ENCODE assay signal across 16 cellular contexts in genomic region chr13:53012707-53013106, GRCh38. TPM values are rescaled to one million over a fixed set of nuclear protein-coding genes. Genes with fewer than 3 reads are reported as not detected.
DNase-seq lines count a peak whose midpoint lies in the region; ATAC-seq, FAIRE-seq and TF ChIP-seq lines count a peak whose summit lies in the region.
"Had no signal": no experiment of that assay in that cellular context is flagged by ENCODE, and none has a peak within 500 bp of the region (broad histone marks: within the 10 kb centered on the region; RNA-seq: fewer than 3 reads in every experiment).

No MANE protein-coding gene starts in this region.

- no peaks in the 10 kb centered on the region for H3K9me3 Mint-ChIP-seq in natural killer cell treated with Interleukin-12 subunit alpha and Interleukin-12 subunit beta and Interleukin-15 and Interleukin-18, amount 100 ng/mL, for 72 hours
- H3K9me3 Mint-ChIP-seq: activated T-helper 2 cell treated with anti-CD3 and anti-CD28 coated beads, Interferon-gamma antibody, Interleukin-2, Interleukin-4, amounts not matched to agents 10 μg/mL and 5 μg/mL and 100 μg/mL, durations not matched to agents 14 hours and 24 hours and 36 hours had no signal

- no peaks in the 10 kb centered on the region for H3K79me2 ChIP-seq in MM.1S (ENCODE audit: low read length)
- no peaks in the 10 kb centered on the region for H3K79me2 ChIP-seq in GM12878 (ENCODE audit: control insufficient read depth, insufficient read depth, low read length)

- 2% methylated on average over 3 of the region's 3 CpGs for WGBS in GM12878 (ENCODE audit: insufficient coverage, insufficient replicate concordance, low lambda C conversion rate, missing lambda C conversion rate)

- H3K4me1 ChIP-seq in MM.1S (ENCODE audit: low read length) = peaks cover 4% of the 10 kb centered on the region; the same call in 1 of the 2 replicates
- no peaks in the 10 kb centered on the region for H3K4me1 ChIP-seq in GM12878 (ENCODE audit: control insufficient read depth, insufficient read depth, low read length)

- SMC1A ChIA-PET in GM12878 (lab: Charles Lee; ENCODE audit: uncharacterized antibody, unreplicated experiment) = interaction anchor here (1.4 kb wide), 1 partner anchor 45 kb away, joined by 4 read pairs; no protein-coding TSS in a partner anchor

- TF ChIP-seq CTCF in MM.1S (IDR thresholded peaks at IDR 0.05; ENCODE audit: low read length) (no peak), GM12878 (IDR thresholded peaks at IDR 0.05 in 2 of 3, conservative IDR thresholded peaks at IDR 0.05 in 1 of 3; ENCODE audit: control insufficient read depth in 2 of 3, extremely low read depth in 1 of 3, insufficient read depth in 1 of 3, low read depth in 3 of 3, low read length in 3 of 3) (no peak), foreskin fibroblast (IDR thresholded peaks at IDR 0.05; ENCODE audit: low read depth, low read length) (no peak)

- no peak for FAIRE-seq in GM12878 (lab: Jason Lieb, UNC)
- FAIRE-seq: astrocyte, H1 had no signal

- CTCF ChIA-PET in GM12878 (lab: Yijun Ruan, JAX) = interaction anchor here (1.4 to 1.5 kb wide), 3 partner anchors 11 to 139 kb away, joined by 3 to 5 read pairs (median 4); no protein-coding TSS in a partner anchor

- H3K4me2 ChIP-seq in MM.1S (ENCODE audit: low read depth, low read length) = no peak overlapping the region
- peak overlapping the region; percentile 34; the same call in 1 of the 2 replicates for H3K4me2 ChIP-seq in GM12878 (ENCODE audit: control insufficient read depth, insufficient read depth)

- H3K27ac ChIP-seq in MM.1S (ENCODE audit: low read length) (no peak overlapping the region), GM12878 (ENCODE audit: control insufficient read depth, insufficient read depth) (no peak overlapping the region)

- no TSS peak for BruUV-seq in GM12878 (replicated peaks; lab: Mats Ljungman, UMichigan)

- no peak overlapping the region for H3K9ac ChIP-seq in MM.1S (ENCODE audit: low read length)
- no peak overlapping the region for H3K9ac ChIP-seq in GM12878 (ENCODE audit: control insufficient read depth, insufficient read depth, low read length)

- no peak for TF ChIP-seq RAD21 in GM12878 (IDR thresholded peaks at IDR 0.05; ENCODE audit: insufficient read depth, low read depth, low read length)

- peaks cover 5 to 8% of the 10 kb centered on the region in 2 donors for H3K4me1 Mint-ChIP-seq in natural killer cell treated with Interleukin-12 subunit alpha and Interleukin-12 subunit beta and Interleukin-15 and Interleukin-18, amount 100 ng/mL, for 72 hours (ENCODE audit: low read depth in 2 of 2)
- H3K4me1 Mint-ChIP-seq: T-helper 17 cell had no signal

- no peak overlapping the region for H3K4me3 Mint-ChIP-seq in natural killer cell treated with Interleukin-12 subunit alpha and Interleukin-12 subunit beta and Interleukin-15 and Interleukin-18, amount 100 ng/mL, for 72 hours
- H3K4me3 Mint-ChIP-seq: T-helper 17 cell had no signal

- H3K27ac Mint-ChIP-seq in natural killer cell treated with Interleukin-12 subunit alpha and Interleukin-12 subunit beta and Interleukin-15 and Interleukin-18, amount 100 ng/mL, for 72 hours = no peak overlapping the region
- H3K27ac Mint-ChIP-seq: activated T-helper 2 cell treated with anti-CD3 and anti-CD28 coated beads, Interferon-gamma antibody, Interleukin-2, Interleukin-4, amounts not matched to agents 10 μg/mL and 5 μg/mL and 100 μg/mL, durations not matched to agents 14 hours and 24 hours and 36 hours; T-helper 17 cell had no signal

- H3F3A ChIP-seq in MM.1S (ENCODE audit: insufficient read depth, low read length) = no peaks in the 10 kb centered on the region

- no peaks in the 10 kb centered on the region for H3K9me3 ChIP-seq in MM.1S (replicated peaks; ENCODE audit: insufficient read depth, low read length)
- no peaks in the 10 kb centered on the region for H3K9me3 ChIP-seq in GM12878 (replicated peaks; ENCODE audit: control insufficient read depth, insufficient read depth, low read length)

- H3K4me3 ChIP-seq in MM.1S (ENCODE audit: low read length) (no peak overlapping the region), GM12878 (no peak overlapping the region), foreskin fibroblast (ENCODE audit: low read depth in 1 of 2, low read length in 2 of 2) (no peak overlapping the region)

- in situ Hi-C loops in GM12878 (cut with MboI) = no loop called here

- intact Hi-C loops in GM12878 (cut with micrococcal nuclease; ENCODE audit: unreplicated experiment) = no loop called here

- H3K9me2 ChIP-seq in MM.1S (replicated peaks; ENCODE audit: insufficient read depth, low read length) = no peaks in the 10 kb centered on the region

- H3K36me3 ChIP-seq in MM.1S (replicated peaks; ENCODE audit: insufficient read depth, low read length) (no peaks in the 10 kb centered on the region), GM12878 (ENCODE audit: control insufficient read depth in 2 of 2, insufficient read depth in 2 of 2, low read length in 1 of 2) (no peaks in the 10 kb centered on the region)

- POLR2A ChIA-PET in GM12878 (lab: Charles Lee) = interaction anchor here (1.6 kb wide), 1 partner anchor 14 kb away, joined by 3 read pairs; no protein-coding TSS in a partner anchor

- H4K20me1 ChIP-seq in MM.1S (ENCODE audit: insufficient read depth, low read length) = no peaks in the 10 kb centered on the region
- no peaks in the 10 kb centered on the region for H4K20me1 ChIP-seq in GM12878 (ENCODE audit: control insufficient read depth, insufficient read depth)

- H3K27me3 Mint-ChIP-seq in natural killer cell treated with Interleukin-12 subunit alpha and Interleukin-12 subunit beta and Interleukin-15 and Interleukin-18, amount 100 ng/mL, for 72 hours = peaks cover 6 to 21% of the 10 kb centered on the region in 2 donors

- peak; percentile 86 for ATAC-seq in GM18502 (IDR thresholded peaks at IDR 0.05; ENCODE audit: poor library complexity, unreplicated experiment)
- ATAC-seq in GM21723 (IDR thresholded peaks at IDR 0.05; ENCODE audit: unreplicated experiment) = peak; percentile 79
- ATAC-seq in GM12878 = peak; percentile 72
- ATAC-seq in natural killer cell treated with Interleukin-12 subunit alpha and Interleukin-12 subunit beta and Interleukin-15 and Interleukin-18, amount 100 ng/mL, for 72 hours = no peak
- ATAC-seq: T-helper 17 cell had no signal

- no peaks in the 10 kb centered on the region for H3K36me3 Mint-ChIP-seq in natural killer cell treated with Interleukin-12 subunit alpha and Interleukin-12 subunit beta and Interleukin-15 and Interleukin-18, amount 100 ng/mL, for 72 hours

- peak; percentile 16 for DNase-seq in MM.1S
- no peak for DNase-seq in GM12878 (ENCODE audit: low read depth, low spot score)
- DNase-seq in EL = no peak
- DNase-seq in NCI-H2196 treated with DMSO at 0.1 percent for 48 hours (lab: John Stamatoyannopoulos, UW; ENCODE audit: unreplicated experiment) = no peak
- no peak for DNase-seq in natural killer cell treated with Interleukin-12 subunit alpha and Interleukin-12 subunit beta and Interleukin-15 and Interleukin-18, amount 100 ng/mL, for 72 hours (ENCODE audit: low spot score)
- DNase-seq in foreskin fibroblast = no peak
- DNase-seq: activated CD4-positive, alpha-beta T cell treated with anti-CD3 and anti-CD28 coated beads, Interleukin-2, amount 50 U/mL, for 48 hours; mesenchymal stem cell; NCI-H1694; NK-92 treated with Interleukin-12 subunit alpha and Interleukin-12 subunit beta, amount 100 ng/mL, for 24 hours; T-helper 17 cell had no signal

- no peak for TF ChIP-seq EP300 in GM12878 (IDR thresholded peaks at IDR 0.05; ENCODE audit: borderline replicate concordance in 1 of 2, control insufficient read depth in 1 of 2, low read depth in 2 of 2, low read length in 2 of 2)

- no peak overlapping the region for H2AFZ ChIP-seq in MM.1S (ENCODE audit: low read length)
- no peak overlapping the region for H2AFZ ChIP-seq in GM12878 (ENCODE audit: control insufficient read depth, low read depth, low read length)

- RAD21 ChIA-PET in GM12878 (lab: Charles Lee; ENCODE audit: unreplicated experiment) = interaction anchor here (1.0 kb wide), 1 partner anchor 396 kb away, joined by 3 read pairs; no protein-coding TSS in a partner anchor

- no peaks in the 10 kb centered on the region for H3K27me3 ChIP-seq in MM.1S (replicated peaks; ENCODE audit: insufficient read depth, low read length)
- H3K27me3 ChIP-seq in GM12878 (replicated peaks in 1 of 2; ENCODE audit: control insufficient read depth in 2 of 2, insufficient read depth in 2 of 2, low read length in 1 of 2) = no peaks in the 10 kb centered on the region

- TF ChIP-seq POLR2A in GM12878 (IDR thresholded peaks at IDR 0.05; ENCODE audit: low read depth, low read length) = no peak

TF ChIP-seq in GM12878, 131 proteins besides CTCF, POLR2A, EP300 and RAD21 (continues in another document):
- TF ChIP-seq MLLT1 (IDR thresholded peaks at IDR 0.05) = no peak

RNA-seq across cellular contexts. Expression of gene OLFM4, which starts 15.9 kb away (rescaled TPM):
- total RNA-seq in GM12878 (2013; cell fraction: nucleolus; rRNA removed) = 2.6 and 2.7 TPM in 2 replicates
- total RNA-seq in GM12878 (2014; rRNA removed) (0.05 TPM in 1 of 2 replicates, not detected in the other), GM12878 (2014; rRNA removed; fragmentation: Illumina TruSeq; extraction: Trizol) (not detected in 2 replicates), GM12878 (2021) (0.29 TPM in 1 of 2 replicates, not detected in the other)
- not detected for polyA plus RNA-seq in GM12878 (2011; ENCODE audit: low read depth)
- polyA plus RNA-seq in GM12878 (2011; rRNA removed) (0.27 and 0.46 TPM in 2 replicates), GM12878 (2014; fragmentation: Illumina TruSeq; extraction: Trizol) (0.03 and 0.08 TPM in 2 replicates), GM12878 (2014; fragmentation: Nextera tagmentation; extraction: Ambion mirVana) (not detected), GM12878 (2014; rRNA removed) (0.03 TPM in 1 of 2 replicates, not detected in the other), GM12878 (2016; fragmentation: Nextera tagmentation; extraction: Ambion mirVana) (under 1 TPM in 1 of 2 experiments, not detected in 1; 0.19 TPM)
- polyA plus RNA-seq in GM12878 (2011; cell fraction: cytosol; rRNA removed) = 0.08 and 0.16 TPM in 2 replicates
- 0.51 and 0.73 TPM in 2 replicates for polyA plus RNA-seq in GM12878 (2011; cell fraction: nucleus; rRNA removed)
- polyA plus RNA-seq in GM12878 (2012) = not detected in 2 replicates
- polyA minus RNA-seq in GM12878 (2011; rRNA and poly(A)+ RNA removed) = 0.26 and 0.51 TPM in 2 replicates
- not detected in 2 replicates for polyA minus RNA-seq in GM12878 (2011; cell fraction: cytosol; rRNA and poly(A)+ RNA removed)
- polyA minus RNA-seq in GM12878 (2011; cell fraction: nucleus; rRNA and poly(A)+ RNA removed) = 0.48 and 0.73 TPM in 2 replicates
- total RNA-seq in natural killer cell treated with Interleukin-12 subunit alpha and Interleukin-12 subunit beta and Interleukin-15 and Interleukin-18, amount 100 ng/mL, for 72 hours = not detected
- total RNA-seq: activated T-helper 2 cell treated with anti-CD3 and anti-CD28 coated beads, Interferon-gamma antibody, Interleukin-2, Interleukin-4, amounts not matched to agents 10 μg/mL and 5 μg/mL and 100 μg/mL, durations not matched to agents 14 hours and 24 hours and 36 hours; astrocyte; H1; T-helper 17 cell had no signal
- polyA plus RNA-seq: H1 had no signal

Comparison
In these comparisons a context has a peak if more than half of its experiments do, and no peak if none do; other contexts are left out.
1. ATAC-seq: peak in GM18502 (single experiment), GM21723 (single experiment) and GM12878 (single experiment); none in natural killer cell treated with Interleukin-12 subunit alpha and Interleukin-12 subunit beta and Interleukin-15 and Interleukin-18, amount 100 ng/mL, for 72 hours (0 of 2).